ENCODE assay signal across 18 cellular contexts in the genomic region with DNA sequence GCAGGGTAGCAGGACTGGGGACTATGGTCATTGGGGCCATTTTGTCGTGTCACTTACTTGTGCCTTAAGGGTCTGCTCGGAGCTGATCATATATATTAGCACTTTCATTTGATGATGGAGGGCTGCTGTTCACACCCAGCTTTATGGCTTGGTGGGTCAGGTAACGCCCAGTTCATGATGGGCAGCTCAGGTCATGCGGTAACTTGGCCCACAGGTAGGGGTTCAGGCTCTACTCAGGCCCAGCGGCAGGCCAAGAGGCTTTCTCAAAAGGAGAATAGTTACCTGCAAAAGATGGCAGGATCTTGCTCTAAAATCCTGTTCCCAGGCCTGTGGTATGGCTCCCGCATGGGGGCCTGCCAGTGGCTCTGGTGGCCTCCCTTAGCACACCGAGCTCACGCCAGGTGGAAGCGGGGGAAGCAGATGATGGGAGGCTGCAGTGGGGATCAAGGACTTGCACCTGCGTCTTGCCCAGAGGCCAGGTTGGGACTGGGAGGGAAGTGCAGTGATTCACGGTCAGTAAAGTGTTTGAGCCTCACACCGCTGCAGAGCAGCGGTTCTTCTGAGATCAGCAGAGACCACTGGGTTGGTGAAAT.
DNase-seq lines count a peak whose midpoint lies in the region; ATAC-seq and TF ChIP-seq lines count a peak whose summit lies in the region.
"Had no signal": no experiment of that assay in that cellular context is flagged by ENCODE, and none has a peak within 500 bp of the region (broad histone marks: within the 10 kb centered on the region; RNA-seq: fewer than 3 reads in every experiment).

No MANE protein-coding gene starts in this region.

- TF ChIP-seq EP300 in esophagus muscularis mucosa (IDR thresholded peaks at IDR 0.05) = no peak

- POLR2A ChIA-PET in activated CD4-positive, alpha-beta memory T cell treated with anti-CD3 and anti-CD28 coated beads, Interleukin-2, amount 10 ng/mL, durations not matched to agents 7 days and 5 days (lab: Charles Lee) = no interaction called here
- POLR2A ChIA-PET in activated CD4-positive, alpha-beta memory T cell treated with anti-CD3 and anti-CD28 coated beads for 36 hours (lab: Charles Lee) = no interaction called here

- TF ChIP-seq POLR2A in Peyer's patch (IDR thresholded peaks at IDR 0.05) = no peak
- TF ChIP-seq POLR2A in esophagus muscularis mucosa (IDR thresholded peaks at IDR 0.05; ENCODE audit: low read depth) = no peak
- TF ChIP-seq POLR2A in spleen (IDR thresholded peaks at IDR 0.05) = no peak

- no peaks in the 10 kb centered on the region for H3K4me1 ChIP-seq in Peyer's patch
- peaks cover 0 to 5% (median 2%) of the 10 kb centered on the region in 4 donors for H3K4me1 ChIP-seq in esophagus muscularis mucosa
- H3K4me1 ChIP-seq in spleen = peaks cover 0 to 5% (median 0%) of the 10 kb centered on the region in 6 donors

- H3K4me3 ChIP-seq in Peyer's patch = no peak overlapping the region
- no peak overlapping the region for H3K4me3 ChIP-seq in esophagus muscularis mucosa
- H3K4me3 ChIP-seq in spleen = no peak overlapping the region

- H3K27ac Mint-ChIP-seq in activated CD4-positive, alpha-beta memory T cell treated with anti-CD3 and anti-CD28 coated beads, Interleukin-2, amount 10 ng/mL, durations not matched to agents 7 days and 5 days = no peak overlapping the region
- no peak overlapping the region for H3K27ac Mint-ChIP-seq in activated CD4-positive, alpha-beta memory T cell treated with anti-CD3 and anti-CD28 coated beads for 36 hours
- H3K27ac Mint-ChIP-seq: CD4-positive, alpha-beta memory T cell; HFFc6 had no signal

- DNase-seq in activated CD4-positive, alpha-beta memory T cell treated with anti-CD3 and anti-CD28 coated beads, Interleukin-2, amount 10 ng/mL, durations not matched to agents 7 days and 5 days = peak; percentile 6
- no peak for DNase-seq in activated CD4-positive, alpha-beta memory T cell treated with anti-CD3 and anti-CD28 coated beads for 36 hours
- DNase-seq in Peyer's patch = peak in 2 of 3 donors; percentile 21 to 40
- DNase-seq in esophagus muscularis mucosa (ENCODE audit: extremely low spot score) = peak; percentile 60
- peak; percentile 40 for DNase-seq in spleen
- DNase-seq in activated gamma-delta T cell treated with Interleukin-2 at 50 U/mL for 16 hours = no peak
- DNase-seq in NCI-H146 treated with DMSO at 0.1 percent for 48 hours (lab: John Stamatoyannopoulos, UW; ENCODE audit: unreplicated experiment) = no peak
- DNase-seq: 8988T; Calu3; CD4-positive, alpha-beta memory T cell; DMS79; HFFc6; NCI-H1105 treated with DMSO at 0.1 percent for 48 hours; NCI-H187 treated with DMSO at 0.1 percent for 48 hours; NCI-H2171; NCI-H446; NCI-H69 had no signal

- no peak overlapping the region for H3K27ac ChIP-seq in Peyer's patch
- no peak overlapping the region for H3K27ac ChIP-seq in esophagus muscularis mucosa (replicated peaks in 1 of 4)
- H3K27ac ChIP-seq in spleen = no peak overlapping the region

- H3K4me3 Mint-ChIP-seq in activated CD4-positive, alpha-beta memory T cell treated with anti-CD3 and anti-CD28 coated beads, Interleukin-2, amount 10 ng/mL, durations not matched to agents 7 days and 5 days = no peak overlapping the region
- H3K4me3 Mint-ChIP-seq in activated CD4-positive, alpha-beta memory T cell treated with anti-CD3 and anti-CD28 coated beads for 36 hours = no peak overlapping the region
- H3K4me3 Mint-ChIP-seq: CD4-positive, alpha-beta memory T cell; HFFc6 had no signal

- CTCF ChIA-PET in activated CD4-positive, alpha-beta memory T cell treated with anti-CD3 and anti-CD28 coated beads, Interleukin-2, amount 10 ng/mL, durations not matched to agents 7 days and 5 days (lab: Charles Lee) = no interaction called here
- CTCF ChIA-PET in activated CD4-positive, alpha-beta memory T cell treated with anti-CD3 and anti-CD28 coated beads for 36 hours (lab: Charles Lee) = no interaction called here

- WGBS in esophagus muscularis mucosa = 91% methylated on average over 11 of the region's 13 CpGs
- WGBS in spleen, 5 donors = 91 to 97% (median 91%) methylated on average over 13 of the region's 13 CpGs

- TF ChIP-seq CTCF in Peyer's patch (IDR thresholded peaks at IDR 0.05) (no peak), esophagus muscularis mucosa (IDR thresholded peaks at IDR 0.05) (no peak), spleen (IDR thresholded peaks at IDR 0.05 in 8 of 11, conservative IDR thresholded peaks at IDR 0.05 in 3 of 11) (no peak)

- H3K9me3 ChIP-seq in Peyer's patch = no peaks in the 10 kb centered on the region
- no peaks in the 10 kb centered on the region for H3K9me3 ChIP-seq in esophagus muscularis mucosa
- no peaks in the 10 kb centered on the region for H3K9me3 ChIP-seq in spleen

- H3K27me3 ChIP-seq in Peyer's patch (no peaks in the 10 kb centered on the region), esophagus muscularis mucosa (no peaks in the 10 kb centered on the region), spleen (replicated peaks in 1 of 7) (peaks cover 0 to 6% (median 0%) of the 10 kb centered on the region in 7 donors)

- H3K36me3 Mint-ChIP-seq in activated CD4-positive, alpha-beta memory T cell treated with anti-CD3 and anti-CD28 coated beads, Interleukin-2, amount 10 ng/mL, durations not matched to agents 7 days and 5 days (ENCODE audit: low read depth) = no peaks in the 10 kb centered on the region
- no peaks in the 10 kb centered on the region for H3K36me3 Mint-ChIP-seq in activated CD4-positive, alpha-beta memory T cell treated with anti-CD3 and anti-CD28 coated beads for 36 hours
- H3K36me3 Mint-ChIP-seq: CD4-positive, alpha-beta memory T cell had no signal

- H3K36me3 ChIP-seq in Peyer's patch (no peaks in the 10 kb centered on the region), esophagus muscularis mucosa (peaks cover 0 to 3% (median 0%) of the 10 kb centered on the region in 4 donors), spleen (no peaks in the 10 kb centered on the region)

- ATAC-seq in HG02973 (IDR thresholded peaks at IDR 0.05; ENCODE audit: unreplicated experiment) = no peak

- H3K4me1 Mint-ChIP-seq in activated CD4-positive, alpha-beta memory T cell treated with anti-CD3 and anti-CD28 coated beads, Interleukin-2, amount 10 ng/mL, durations not matched to agents 7 days and 5 days = no peaks in the 10 kb centered on the region
- H3K4me1 Mint-ChIP-seq in activated CD4-positive, alpha-beta memory T cell treated with anti-CD3 and anti-CD28 coated beads for 36 hours (ENCODE audit: low read depth) = no peaks in the 10 kb centered on the region
- H3K4me1 Mint-ChIP-seq: CD4-positive, alpha-beta memory T cell had no signal

- H3K9me3 Mint-ChIP-seq in activated CD4-positive, alpha-beta memory T cell treated with anti-CD3 and anti-CD28 coated beads, Interleukin-2, amount 10 ng/mL, durations not matched to agents 7 days and 5 days = no peaks in the 10 kb centered on the region
- no peaks in the 10 kb centered on the region for H3K9me3 Mint-ChIP-seq in activated CD4-positive, alpha-beta memory T cell treated with anti-CD3 and anti-CD28 coated beads for 36 hours
- H3K9me3 Mint-ChIP-seq: HFFc6 had no signal

- intact Hi-C loops in activated CD4-positive, alpha-beta memory T cell treated with anti-CD3 and anti-CD28 coated beads for 36 hours (cut with micrococcal nuclease) = no loop called here
- intact Hi-C loops in esophagus muscularis mucosa (cut with DNase I) = no loop called here
- intact Hi-C loops in spleen (cut with DNase I; ENCODE audit: low total_unique reads) = no loop called here

- H3K27me3 Mint-ChIP-seq in activated CD4-positive, alpha-beta memory T cell treated with anti-CD3 and anti-CD28 coated beads, Interleukin-2, amount 10 ng/mL, durations not matched to agents 7 days and 5 days = no peaks in the 10 kb centered on the region
- H3K27me3 Mint-ChIP-seq in activated CD4-positive, alpha-beta memory T cell treated with anti-CD3 and anti-CD28 coated beads for 36 hours = peaks cover 2% of the 10 kb centered on the region

Comparison
In these comparisons a context has a peak if more than half of its experiments do, and no peak if none do; other contexts are left out.
1. DNase-seq: peak in activated CD4-positive, alpha-beta memory T cell treated with anti-CD3 and anti-CD28 coated beads, Interleukin-2, amount 10 ng/mL, durations not matched to agents 7 days and 5 days (single experiment), Peyer's patch (2 of 3), esophagus muscularis mucosa (single experiment) and spleen (single experiment); none in activated CD4-positive, alpha-beta memory T cell treated with anti-CD3 and anti-CD28 coated beads for 36 hours (single experiment), activated gamma-delta T cell treated with Interleukin-2 at 50 U/mL for 16 hours (single experiment) and NCI-H146 treated with DMSO at 0.1 percent for 48 hours (single experiment).